8 cellular contexts compared by ENCODE assay signal in genomic region chr16:20806168-20807050, GRCh38.
DNase-seq lines count a peak whose midpoint lies in the region; ATAC-seq lines count a peak whose summit lies in the region.

TSS of gene ERI2 (minus strand) at chr16:20806472. CDS start at chr16:20806430, 42 bp downstream.
TSS of gene REXO5 (plus strand) at chr16:20806527. CDS start at chr16:20806954, 427 bp downstream.

- peak; percentile 95 for DNase-seq in AG08396 (ENCODE audit: low spot score)
- peak; percentile 95 for DNase-seq in NCI-H226
- DNase-seq in activated CD4-positive, CD25-positive, alpha-beta regulatory T cell (lab: John Stamatoyannopoulos, UW): peak; percentile 24 to 63 (median 43)
- DNase-seq in central memory CD4-positive, alpha-beta T cell: peak; percentile 69
- DNase-seq in iris pigment epithelial cell (ENCODE audit: low read depth): peak; percentile 96
- peak; percentile 66 to 79 for DNase-seq in stimulated activated CD4-positive, alpha-beta T cell treated with anti-CD3 and anti-CD28 coated beads, Interleukin-12 subunit alpha, Interleukin-12 subunit beta, amount 100 ng/mL, for 24 hours (ENCODE audit: low read depth in 2 of 2)

- ATAC-seq in GM18909 (IDR thresholded peaks at IDR 0.05; ENCODE audit: poor library complexity, unreplicated experiment) (peak; percentile 78), HG03175 (IDR thresholded peaks at IDR 0.05; ENCODE audit: unreplicated experiment) (peak; percentile 83)

Comparison
In these comparisons a context has a peak if more than half of its experiments do, and no peak if none do; other contexts are left out.
1. Peak in every context shown above with its lines: DNase-seq and ATAC-seq.
2. DNase-seq: peak in every context shown above with its lines; median percentile 96 in iris pigment epithelial cell; 95 in AG08396; 95 in NCI-H226; 72 in stimulated activated CD4-positive, alpha-beta T cell treated with anti-CD3 and anti-CD28 coated beads, Interleukin-12 subunit alpha, Interleukin-12 subunit beta, amount 100 ng/mL, for 24 hours; 69 in central memory CD4-positive, alpha-beta T cell; 43 in activated CD4-positive, CD25-positive, alpha-beta regulatory T cell.